18 cellular contexts compared by ENCODE assay signal in genomic region chr12:114850853-114851252, GRCh38.
"Had no signal": no experiment of that assay in that cellular context is flagged by ENCODE, and none has a peak within 500 bp of the region (broad histone marks: within the 10 kb centered on the region; RNA-seq: fewer than 3 reads in every experiment).

No MANE protein-coding gene starts in this region.

- H3K36me3 ChIP-seq: esophagus muscularis mucosa, gastroesophageal sphincter, heart right ventricle, left lung, lower lobe of right lung had no signal

- H3K9me3 ChIP-seq: esophagus muscularis mucosa, lower lobe of right lung had no signal

- ATAC-seq: foreskin keratinocyte, gastroesophageal sphincter, heart right ventricle, left cardiac atrium, left lung, left ventricle myocardium superior, lower lobe of right lung had no signal

- H3K27me3 ChIP-seq: esophagus muscularis mucosa, foreskin keratinocyte, gastroesophageal sphincter, left lung had no signal

- H3K4me3 ChIP-seq: coronary artery, dorsolateral prefrontal cortex, esophagus muscularis mucosa, gastroesophageal sphincter, heart right ventricle, left lung, lower lobe of right lung had no signal

- H3K4me1 ChIP-seq: esophagus muscularis mucosa, foreskin keratinocyte, gastroesophageal sphincter, left lung had no signal

- H3K27ac ChIP-seq: coronary artery, dorsolateral prefrontal cortex, esophagus muscularis mucosa, foreskin keratinocyte, gastroesophageal sphincter, heart right ventricle, left lung, lower lobe of right lung had no signal

- DNase-seq: dermis blood vessel endothelial cell; dorsolateral prefrontal cortex; effector CD4-positive, alpha-beta T cell; effector memory CD4-positive, alpha-beta T cell; glutamatergic neuron; head of caudate nucleus; heart right ventricle; hippocampal formation; left cardiac atrium; left lung; left ventricle myocardium superior; lower lobe of right lung; mesenchymal stem cell; midbrain had no signal
